Comparison of ENCODE assay signal across 8 cellular contexts in the genomic region with DNA sequence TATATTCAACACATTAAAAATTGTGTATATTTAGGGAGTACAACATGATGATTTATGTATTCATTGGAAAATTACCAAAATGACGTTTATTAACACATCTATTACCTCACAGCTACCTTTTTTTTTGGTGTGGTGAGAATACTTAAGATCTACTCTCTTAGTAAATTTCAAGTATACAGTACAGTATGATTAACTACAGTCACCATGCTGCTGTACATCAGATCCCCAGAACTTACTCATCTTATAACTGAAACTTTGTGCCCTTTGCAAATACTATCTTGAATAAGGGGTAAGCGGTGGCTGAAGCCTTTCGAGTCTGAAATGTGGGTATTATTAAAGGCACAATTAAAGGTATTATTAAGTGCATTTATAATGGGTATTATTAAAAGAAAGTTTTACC. TPM values are rescaled to one million over a fixed set of nuclear protein-coding genes. Genes with fewer than 3 reads are reported as not detected.
DNase-seq lines count a peak whose midpoint lies in the region; ATAC-seq and TF ChIP-seq lines count a peak whose summit lies in the region.

No MANE protein-coding gene starts in this region.

- no peak for ATAC-seq in HCT116
- ATAC-seq in omental fat pad (ENCODE audit: low FRiP score): no peak
- no peak for ATAC-seq in GM18517 (IDR thresholded peaks at IDR 0.05; ENCODE audit: unreplicated experiment)
- ATAC-seq in HG03280 (IDR thresholded peaks at IDR 0.05; ENCODE audit: unreplicated experiment): no peak

- peaks cover 0 to 12% of the 10 kb centered on the region in 2 experiments; a peak in 2 of 4 replicates for H3K4me1 ChIP-seq in HCT116 (ENCODE audit: control insufficient read depth in 1 of 2, insufficient read depth in 2 of 2, low read length in 2 of 2)
- H3K4me1 ChIP-seq in muscle layer of duodenum (ENCODE audit: control insufficient read depth in 1 of 2, insufficient read depth in 2 of 2, low read length in 2 of 2): no peaks in the 10 kb centered on the region

- no peaks in the 10 kb centered on the region for H4K20me1 ChIP-seq in HCT116 (ENCODE audit: insufficient read depth)

- H3K79me2 ChIP-seq in HCT116 (ENCODE audit: insufficient read depth, low read length): no peaks in the 10 kb centered on the region

- H3K36me3 ChIP-seq in HCT116 (ENCODE audit: control insufficient read depth in 1 of 2, insufficient read depth in 2 of 2, low read length in 2 of 2): no peaks in the 10 kb centered on the region
- H3K36me3 ChIP-seq in muscle layer of duodenum (ENCODE audit: control insufficient read depth in 1 of 2, insufficient read depth in 2 of 2, low read length in 2 of 2): no peaks in the 10 kb centered on the region

- TF ChIP-seq CTCF in 22Rv1 (IDR thresholded peaks at IDR 0.05): no peak
- no peak for TF ChIP-seq CTCF in HCT116 (IDR thresholded peaks at IDR 0.05 in 2 of 3, conservative IDR thresholded peaks at IDR 0.05 in 1 of 3; ENCODE audit: borderline replicate concordance in 1 of 3, insufficient read depth in 1 of 3, low read depth in 2 of 3, low read length in 2 of 3)
- no peak for TF ChIP-seq CTCF in astrocyte of the spinal cord (IDR thresholded peaks at IDR 0.05; ENCODE audit: low read depth, low read length)
- no peak for TF ChIP-seq CTCF in omental fat pad (IDR thresholded peaks at IDR 0.05)

- no peak for DNase-seq in HCT116 (ENCODE audit: low read depth, low spot score)
- peak; percentile 5 for DNase-seq in astrocyte of the spinal cord (ENCODE audit: low read depth, low spot score)
- no peak for DNase-seq in omental fat pad (ENCODE audit: low spot score)
- no peak for DNase-seq in GM03348 (ENCODE audit: low spot score)

- RAD21 ChIA-PET in HCT116 (lab: Charles Lee; ENCODE audit: low non-redundant PET in 1 of 2, low total read pairs in 2 of 2, uncharacterized antibody in 2 of 2, unreplicated experiment in 2 of 2): no interaction called here

- in situ Hi-C loops in astrocyte of the spinal cord (cut with HindIII; ENCODE audit: low sequenced_read_pairs): no loop called here

- no peaks in the 10 kb centered on the region for H3K27me3 ChIP-seq in HCT116 (ENCODE audit: insufficient read depth, low read length)
- H3K27me3 ChIP-seq in muscle layer of duodenum (ENCODE audit: low read depth, low read length): no peaks in the 10 kb centered on the region

- peak overlapping the region; percentile 87 for H3K27ac ChIP-seq in 22Rv1
- H3K27ac ChIP-seq in HCT116 (ENCODE audit: low read depth, low read length): 0 out of 2 replicates have a peak overlapping the region, but pooled peaks have one; percentile 72
- no peak overlapping the region for H3K27ac ChIP-seq in muscle layer of duodenum (ENCODE audit: low read length)

- CTCF ChIA-PET in HCT116 (lab: Charles Lee): no interaction called here

- H3K9ac ChIP-seq in HCT116 (ENCODE audit: low read length): peak overlapping the region; percentile 70

- peak overlapping the region; percentile 87 for H3K4me2 ChIP-seq in HCT116 (ENCODE audit: low read length)

- H2AFZ ChIP-seq in HCT116 (ENCODE audit: low read depth, low read length, poor library complexity, severe bottlenecking): no peak overlapping the region

- POLR2A ChIA-PET in HCT116 (lab: Charles Lee): no interaction called here

- H3K4me3 ChIP-seq in HCT116 (replicated peaks in 1 of 2; ENCODE audit: low read depth in 1 of 2, low read length in 2 of 2) (peak overlapping the region; percentile 51 to 59), astrocyte of the spinal cord (ENCODE audit: low read depth, low read length) (peak overlapping the region; percentile 49), muscle layer of duodenum (ENCODE audit: low read depth in 1 of 2, low read length in 2 of 2) (peak overlapping the region; percentile 50 to 63)

- H3K9me3 ChIP-seq in HCT116 (ENCODE audit: control insufficient read depth in 1 of 2, insufficient read depth in 1 of 2, low read depth in 1 of 2, low read length in 2 of 2): no peaks in the 10 kb centered on the region
- H3K9me3 ChIP-seq in muscle layer of duodenum (ENCODE audit: control insufficient read depth in 1 of 2, low read length in 2 of 2): no peaks in the 10 kb centered on the region

- TSS peak; percentile 34 for BruUV-seq in HCT116 (replicated peaks; lab: Mats Ljungman, UMichigan)

- H3K9me2 ChIP-seq in HCT116 (ENCODE audit: insufficient read depth): no peaks in the 10 kb centered on the region

- TF ChIP-seq POLR2A in HCT116 (IDR thresholded peaks at IDR 0.05; ENCODE audit: borderline replicate concordance, extremely low read depth, insufficient read depth, insufficient read length): no peak

- intact Hi-C loops in HCT116 (cut with micrococcal nuclease): no loop called here

- no peak for TF ChIP-seq RAD21 in HCT116 (IDR thresholded peaks at IDR 0.05; ENCODE audit: low read depth)

TF ChIP-seq in HCT116, 20 proteins besides CTCF, POLR2A, EP300 and RAD21:
- TF ChIP-seq YY1 (IDR thresholded peaks at IDR 0.05; ENCODE audit: extremely low read depth, insufficient replicate concordance, low read depth, low read length): no peak

RNA-seq across cellular contexts. Expression of a gene that starts 1.0 kb away (rescaled TPM):
- total RNA-seq in HCT116 (2021; ENCODE audit: unreplicated experiment) (15.3 TPM), omental fat pad (1 to 10 TPM; 4.6 to 9.3 (median 6.0) TPM)
- polyA plus RNA-seq in HCT116 (2012): 8.9 and 9.9 TPM in 2 replicates
